In genomic region chr19:53877361-53877766, GRCh38 we compare ENCODE assay signal across 13 cellular contexts. TPM values are rescaled to one million over a fixed set of nuclear protein-coding genes. Genes with fewer than 3 reads are reported as not detected.
DNase-seq lines count a peak whose midpoint lies in the region; ATAC-seq and TF ChIP-seq lines count a peak whose summit lies in the region.
"Had no signal": no experiment of that assay in that cellular context is flagged by ENCODE, and none has a peak within 500 bp of the region (broad histone marks: within the 10 kb centered on the region; RNA-seq: fewer than 3 reads in every experiment).

No MANE protein-coding gene starts in this region.

- H2AFZ ChIP-seq in neural progenitor cell (replicated peaks): no peak overlapping the region

- H3K4me2 ChIP-seq in neural progenitor cell: no peak overlapping the region
- H3K4me2 ChIP-seq: smooth muscle cell had no signal

- peak; percentile 16 for DNase-seq in NOMO-1 treated with DMSO at 0.1 percent for 48 hours (lab: John Stamatoyannopoulos, UW; ENCODE audit: unreplicated experiment)
- DNase-seq in NOMO-1 treated with dmso at 0.1 percent for 144 hours (lab: John Stamatoyannopoulos, UW; ENCODE audit: unreplicated experiment): no peak
- DNase-seq in SW480 (ENCODE audit: low spot score): peak; percentile 60
- DNase-seq in neural progenitor cell (ENCODE audit: low spot score): no peak
- no peak for DNase-seq in BE2C
- DNase-seq: endodermal cell, GDM1, NCI-H510A treated with DMSO at 0.1 percent for 48 hours had no signal

- no peaks in the 10 kb centered on the region for H3K27me3 Mint-ChIP-seq in activated naive CD8-positive, alpha-beta T cell
- H3K27me3 Mint-ChIP-seq in neural progenitor cell (ENCODE audit: insufficient read depth, low read depth): peaks cover 3% of the 10 kb centered on the region

- peak overlapping the region; percentile 65 for H3K4me3 Mint-ChIP-seq in activated naive CD8-positive, alpha-beta T cell
- peak overlapping the region; percentile 34 for H3K4me3 Mint-ChIP-seq in neural progenitor cell
- H3K4me3 Mint-ChIP-seq: endodermal cell had no signal

- no peak overlapping the region for H3K9ac ChIP-seq in neural progenitor cell

- H3K27me3 ChIP-seq in neural progenitor cell: peaks cover 9% of the 10 kb centered on the region
- H3K27me3 ChIP-seq in BE2C: peaks cover 15% of the 10 kb centered on the region

- H3K9me3 Mint-ChIP-seq in activated naive CD8-positive, alpha-beta T cell (ENCODE audit: low read depth): no peaks in the 10 kb centered on the region
- no peaks in the 10 kb centered on the region for H3K9me3 Mint-ChIP-seq in neural progenitor cell
- H3K9me3 Mint-ChIP-seq: endodermal cell had no signal

- no peaks in the 10 kb centered on the region for H3K36me3 ChIP-seq in neural progenitor cell
- H3K36me3 ChIP-seq in BE2C: peaks cover 11% of the 10 kb centered on the region; the same call in 1 of the 2 replicates

- peak overlapping the region; percentile 67 for H3K27ac Mint-ChIP-seq in activated naive CD8-positive, alpha-beta T cell
- H3K27ac Mint-ChIP-seq in neural progenitor cell: peak overlapping the region; percentile 9
- H3K27ac Mint-ChIP-seq: endodermal cell had no signal

- peaks cover 11% of the 10 kb centered on the region for H4K20me1 ChIP-seq in neural progenitor cell (ENCODE audit: low read depth)

- H3K9me3 ChIP-seq in neural progenitor cell (ENCODE audit: low read depth) (no peaks in the 10 kb centered on the region), BE2C (no peaks in the 10 kb centered on the region)

- H3K27ac ChIP-seq in neural progenitor cell: no peak overlapping the region
- H3K27ac ChIP-seq: 22Rv1 had no signal

- ATAC-seq in HG02763 (IDR thresholded peaks at IDR 0.05; ENCODE audit: unreplicated experiment) (no peak), HG02938 (IDR thresholded peaks at IDR 0.05; ENCODE audit: unreplicated experiment) (no peak)

- H3K4me1 ChIP-seq in neural progenitor cell: peaks cover 7% of the 10 kb centered on the region
- no peaks in the 10 kb centered on the region for H3K4me1 ChIP-seq in BE2C

- TF ChIP-seq CTCF in neural progenitor cell (IDR thresholded peaks at IDR 0.05) (no peak), BE2C (IDR thresholded peaks at IDR 0.05; ENCODE audit: low read depth, low read length) (no peak)

- peaks cover 11% of the 10 kb centered on the region for H3K36me3 Mint-ChIP-seq in activated naive CD8-positive, alpha-beta T cell
- peaks cover 25% of the 10 kb centered on the region for H3K36me3 Mint-ChIP-seq in neural progenitor cell

- H3F3A ChIP-seq in neural progenitor cell (ENCODE audit: low read depth): peaks cover 22% of the 10 kb centered on the region

- H3K4me3 ChIP-seq in neural progenitor cell: no peak overlapping the region
- H3K4me3 ChIP-seq in BE2C (ENCODE audit: low read depth, low read length): no peak overlapping the region
- H3K4me3 ChIP-seq: smooth muscle cell had no signal

- H3K79me2 ChIP-seq in neural progenitor cell (ENCODE audit: low read depth): peaks cover 4% of the 10 kb centered on the region

- H3K4me1 Mint-ChIP-seq in activated naive CD8-positive, alpha-beta T cell (ENCODE audit: low read depth): peaks cover 54% of the 10 kb centered on the region
- H3K4me1 Mint-ChIP-seq in neural progenitor cell: peaks cover 9% of the 10 kb centered on the region

RNA-seq across cellular contexts. Expression of gene PRKCG, which starts 4.6 kb away (rescaled TPM):
- total RNA-seq in neural progenitor cell (ENCODE audit: low replicate concordance): 0.51 and 3.3 TPM in 2 replicates
- polyA plus RNA-seq in BE2C (2012; ENCODE audit: insufficient read depth, insufficient read length, low read depth): 0.28 TPM
- total RNA-seq: smooth muscle cell had no signal

RNA-seq across cellular contexts. Expression of gene MYADM, which starts 9.7 kb away (rescaled TPM):
- 11.5 and 25.6 TPM in 2 replicates for total RNA-seq in neural progenitor cell (ENCODE audit: low replicate concordance)
- 36.7 TPM for polyA plus RNA-seq in BE2C (2012; ENCODE audit: insufficient read depth, insufficient read length, low read depth)

RNA-seq across cellular contexts. Expression of gene CACNG7, which starts 31.7 kb away (rescaled TPM):
- total RNA-seq in neural progenitor cell (ENCODE audit: low replicate concordance): 6.7 and 27.3 TPM in 2 replicates
- 6.7 TPM for polyA plus RNA-seq in BE2C (2012; ENCODE audit: insufficient read depth, insufficient read length, low read depth)

RNA-seq across cellular contexts. Expression of gene NLRP12, which starts 53.2 kb away (rescaled TPM):
- total RNA-seq in neural progenitor cell (ENCODE audit: low replicate concordance): 0.19 TPM in 1 of 2 replicates, not detected in the other
- polyA plus RNA-seq in BE2C (2012; ENCODE audit: insufficient read depth, insufficient read length, low read depth): not detected
- polyA plus RNA-seq: smooth muscle cell had no signal

Comparison
In these comparisons a context has a peak if more than half of its experiments do, and no peak if none do; other contexts are left out.
1. DNase-seq: peak in NOMO-1 treated with DMSO at 0.1 percent for 48 hours (single experiment) and SW480 (single experiment); none in NOMO-1 treated with dmso at 0.1 percent for 144 hours (single experiment), neural progenitor cell (single experiment) and BE2C (single experiment).